In the genomic region with DNA sequence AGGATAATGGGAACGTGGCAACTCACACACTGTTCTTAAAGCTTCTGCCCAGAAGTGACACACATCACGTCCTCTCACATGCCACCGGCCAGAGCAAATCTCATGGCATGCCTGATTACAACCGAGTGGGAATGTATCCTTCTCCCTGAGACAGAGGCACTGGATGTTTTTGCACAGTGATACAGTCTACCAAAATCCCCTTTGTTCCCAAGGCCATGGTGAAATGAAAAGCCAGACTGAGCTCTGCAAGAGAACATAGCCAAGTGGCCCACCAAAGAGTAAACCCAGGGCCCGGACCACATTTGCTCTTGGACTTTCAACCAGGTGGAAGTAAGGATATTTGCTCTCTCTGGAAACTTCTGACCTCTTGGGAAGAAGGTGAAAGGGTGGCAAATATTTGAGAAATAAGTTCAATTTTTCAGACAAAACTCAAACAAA, we compare ENCODE assay signal across 1 cellular context.
A peak's percentile ranks its signal among the peaks of the same experiment; 100 is the strongest.
TF ChIP-seq lines count a peak whose summit lies in the region.

No MANE protein-coding gene starts in this region.

TF ChIP-seq in HepG2, 621 proteins besides CTCF, POLR2A, EP300 and RAD21 (continued from another document):
- TF ChIP-seq, protein P1, sequence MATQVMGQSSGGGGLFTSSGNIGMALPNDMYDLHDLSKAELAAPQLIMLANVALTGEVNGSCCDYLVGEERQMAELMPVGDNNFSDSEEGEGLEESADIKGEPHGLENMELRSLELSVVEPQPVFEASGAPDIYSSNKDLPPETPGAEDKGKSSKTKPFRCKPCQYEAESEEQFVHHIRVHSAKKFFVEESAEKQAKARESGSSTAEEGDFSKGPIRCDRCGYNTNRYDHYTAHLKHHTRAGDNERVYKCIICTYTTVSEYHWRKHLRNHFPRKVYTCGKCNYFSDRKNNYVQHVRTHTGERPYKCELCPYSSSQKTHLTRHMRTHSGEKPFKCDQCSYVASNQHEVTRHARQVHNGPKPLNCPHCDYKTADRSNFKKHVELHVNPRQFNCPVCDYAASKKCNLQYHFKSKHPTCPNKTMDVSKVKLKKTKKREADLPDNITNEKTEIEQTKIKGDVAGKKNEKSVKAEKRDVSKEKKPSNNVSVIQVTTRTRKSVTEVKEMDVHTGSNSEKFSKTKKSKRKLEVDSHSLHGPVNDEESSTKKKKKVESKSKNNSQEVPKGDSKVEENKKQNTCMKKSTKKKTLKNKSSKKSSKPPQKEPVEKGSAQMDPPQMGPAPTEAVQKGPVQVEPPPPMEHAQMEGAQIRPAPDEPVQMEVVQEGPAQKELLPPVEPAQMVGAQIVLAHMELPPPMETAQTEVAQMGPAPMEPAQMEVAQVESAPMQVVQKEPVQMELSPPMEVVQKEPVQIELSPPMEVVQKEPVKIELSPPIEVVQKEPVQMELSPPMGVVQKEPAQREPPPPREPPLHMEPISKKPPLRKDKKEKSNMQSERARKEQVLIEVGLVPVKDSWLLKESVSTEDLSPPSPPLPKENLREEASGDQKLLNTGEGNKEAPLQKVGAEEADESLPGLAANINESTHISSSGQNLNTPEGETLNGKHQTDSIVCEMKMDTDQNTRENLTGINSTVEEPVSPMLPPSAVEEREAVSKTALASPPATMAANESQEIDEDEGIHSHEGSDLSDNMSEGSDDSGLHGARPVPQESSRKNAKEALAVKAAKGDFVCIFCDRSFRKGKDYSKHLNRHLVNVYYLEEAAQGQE (IDR thresholded peaks at IDR 0.05; ENCODE audit: borderline replicate concordance in 1 of 2, low read depth in 1 of 2, low read length in 2 of 2), result peak in 1 of 2 experiments; percentile 53; a peak in 1 of 4 replicates
- no peak for TF ChIP-seq EZH2 (conservative IDR thresholded peaks at IDR 0.05; ENCODE audit: low read depth, low read length)
- TF ChIP-seq STAT5B (CRISPR knock-in tag; IDR thresholded peaks at IDR 0.05), result no peak
- 0 out of 2 replicates have a peak, but pooled peaks have one; percentile 60 for TF ChIP-seq ZNF44 (CRISPR knock-in tag; IDR thresholded peaks at IDR 0.05)
- TF ChIP-seq, protein P2, sequence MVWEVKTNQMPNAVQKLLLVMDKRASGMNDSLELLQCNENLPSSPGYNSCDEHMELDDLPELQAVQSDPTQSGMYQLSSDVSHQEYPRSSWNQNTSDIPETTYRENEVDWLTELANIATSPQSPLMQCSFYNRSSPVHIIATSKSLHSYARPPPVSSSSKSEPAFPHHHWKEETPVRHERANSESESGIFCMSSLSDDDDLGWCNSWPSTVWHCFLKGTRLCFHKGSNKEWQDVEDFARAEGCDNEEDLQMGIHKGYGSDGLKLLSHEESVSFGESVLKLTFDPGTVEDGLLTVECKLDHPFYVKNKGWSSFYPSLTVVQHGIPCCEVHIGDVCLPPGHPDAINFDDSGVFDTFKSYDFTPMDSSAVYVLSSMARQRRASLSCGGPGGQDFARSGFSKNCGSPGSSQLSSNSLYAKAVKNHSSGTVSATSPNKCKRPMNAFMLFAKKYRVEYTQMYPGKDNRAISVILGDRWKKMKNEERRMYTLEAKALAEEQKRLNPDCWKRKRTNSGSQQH (CRISPR knock-in tag; IDR thresholded peaks at IDR 0.05; ENCODE audit: low read depth), result no peak
- TF ChIP-seq MAFG (CRISPR knock-in tag; IDR thresholded peaks at IDR 0.05), result no peak
- TF ChIP-seq BCL6 (CRISPR knock-in tag; IDR thresholded peaks at IDR 0.05), result peak; percentile 91
- peak; percentile 85; the same call in 1 of the 2 replicates for TF ChIP-seq GATAD2A (CRISPR knock-in tag; IDR thresholded peaks at IDR 0.05)
- peak; percentile 99 for TF ChIP-seq ZNF331 (CRISPR knock-in tag; IDR thresholded peaks at IDR 0.05)
- TF ChIP-seq ZNF839 (CRISPR knock-in tag; IDR thresholded peaks at IDR 0.05; ENCODE audit: borderline replicate concordance), result no peak
- TF ChIP-seq, protein P3, sequence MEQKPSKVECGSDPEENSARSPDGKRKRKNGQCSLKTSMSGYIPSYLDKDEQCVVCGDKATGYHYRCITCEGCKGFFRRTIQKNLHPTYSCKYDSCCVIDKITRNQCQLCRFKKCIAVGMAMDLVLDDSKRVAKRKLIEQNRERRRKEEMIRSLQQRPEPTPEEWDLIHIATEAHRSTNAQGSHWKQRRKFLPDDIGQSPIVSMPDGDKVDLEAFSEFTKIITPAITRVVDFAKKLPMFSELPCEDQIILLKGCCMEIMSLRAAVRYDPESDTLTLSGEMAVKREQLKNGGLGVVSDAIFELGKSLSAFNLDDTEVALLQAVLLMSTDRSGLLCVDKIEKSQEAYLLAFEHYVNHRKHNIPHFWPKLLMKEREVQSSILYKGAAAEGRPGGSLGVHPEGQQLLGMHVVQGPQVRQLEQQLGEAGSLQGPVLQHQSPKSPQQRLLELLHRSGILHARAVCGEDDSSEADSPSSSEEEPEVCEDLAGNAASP (CRISPR knock-in tag; IDR thresholded peaks at IDR 0.05; ENCODE audit: borderline replicate concordance), result no peak
- TF ChIP-seq THAP11 (CRISPR knock-in tag; IDR thresholded peaks at IDR 0.05), result 0 out of 2 replicates have a peak, but pooled peaks have one; percentile 20
- TF ChIP-seq, protein P4, sequence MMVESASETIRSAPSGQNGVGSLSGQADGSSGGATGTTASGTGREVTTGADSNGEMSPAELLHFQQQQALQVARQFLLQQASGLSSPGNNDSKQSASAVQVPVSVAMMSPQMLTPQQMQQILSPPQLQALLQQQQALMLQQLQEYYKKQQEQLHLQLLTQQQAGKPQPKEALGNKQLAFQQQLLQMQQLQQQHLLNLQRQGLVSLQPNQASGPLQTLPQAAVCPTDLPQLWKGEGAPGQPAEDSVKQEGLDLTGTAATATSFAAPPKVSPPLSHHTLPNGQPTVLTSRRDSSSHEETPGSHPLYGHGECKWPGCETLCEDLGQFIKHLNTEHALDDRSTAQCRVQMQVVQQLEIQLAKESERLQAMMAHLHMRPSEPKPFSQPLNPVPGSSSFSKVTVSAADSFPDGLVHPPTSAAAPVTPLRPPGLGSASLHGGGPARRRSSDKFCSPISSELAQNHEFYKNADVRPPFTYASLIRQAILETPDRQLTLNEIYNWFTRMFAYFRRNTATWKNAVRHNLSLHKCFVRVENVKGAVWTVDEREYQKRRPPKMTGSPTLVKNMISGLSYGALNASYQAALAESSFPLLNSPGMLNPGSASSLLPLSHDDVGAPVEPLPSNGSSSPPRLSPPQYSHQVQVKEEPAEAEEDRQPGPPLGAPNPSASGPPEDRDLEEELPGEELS (CRISPR knock-in tag; IDR thresholded peaks at IDR 0.05), result peak; percentile 69
TF ChIP-seq in HepG2: peak in this region for 140.
